In the genomic region with DNA sequence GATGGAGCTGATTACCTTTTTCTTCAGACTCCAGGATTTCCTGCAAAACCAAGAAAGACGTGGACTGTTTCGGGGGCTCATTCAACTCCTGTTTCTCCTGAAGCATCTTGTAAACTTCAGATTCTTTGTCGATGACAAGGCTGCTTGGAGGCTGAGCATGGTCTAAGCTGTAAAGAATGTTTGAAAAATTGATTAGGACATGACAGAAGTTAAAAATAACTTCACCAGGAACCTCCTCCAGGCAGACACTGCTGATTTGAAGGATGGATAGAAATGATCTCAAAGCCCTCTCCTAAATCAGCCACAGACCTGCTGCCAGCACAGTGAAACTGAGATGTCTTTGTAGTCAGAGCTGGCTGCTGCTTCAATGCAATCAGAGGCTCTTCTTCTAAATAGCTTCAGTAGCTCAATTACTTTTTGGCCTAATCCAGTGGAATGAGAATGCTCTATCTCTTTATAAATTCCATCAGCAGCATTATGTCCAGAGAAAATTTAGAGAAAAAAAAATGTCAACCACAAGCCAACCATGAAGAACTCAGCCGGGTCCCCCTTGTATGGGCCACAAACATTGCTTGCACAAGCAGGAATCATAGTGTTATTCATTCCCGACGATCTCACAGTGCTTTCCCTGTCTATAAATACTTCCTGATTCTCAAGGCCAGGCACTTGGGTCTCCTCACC, we compare ENCODE assay signal across 9 cellular contexts. TPM values are rescaled to one million over a fixed set of nuclear protein-coding genes. Genes with fewer than 3 reads are reported as not detected.
DNase-seq lines count a peak whose midpoint lies in the region; ATAC-seq and TF ChIP-seq lines count a peak whose summit lies in the region.
"Had no signal": no experiment of that assay in that cellular context is flagged by ENCODE, and none has a peak within 500 bp of the region (broad histone marks: within the 10 kb centered on the region; RNA-seq: fewer than 3 reads in every experiment).

No MANE protein-coding gene starts in this region.

- peak overlapping the region; percentile 86 for H3K27ac ChIP-seq in RWPE2 (ENCODE audit: poor library complexity, severe bottlenecking)
- H3K27ac ChIP-seq in psoas muscle = peak overlapping the region; percentile 59
- H3K27ac ChIP-seq: neural progenitor cell had no signal

- BruUV-seq in Caco-2 (replicated peaks; lab: Mats Ljungman, UMichigan) = no TSS peak

- H3K27ac Mint-ChIP-seq in Caco-2 (ENCODE audit: unreplicated experiment) = peak overlapping the region; percentile 84

- no peak overlapping the region for H3K4me3 ChIP-seq in Caco-2 (ENCODE audit: low read depth, low read length)
- no peak overlapping the region for H3K4me3 ChIP-seq in RWPE2 (ENCODE audit: severe bottlenecking)
- no peak overlapping the region for H3K4me3 ChIP-seq in fibroblast of the aortic adventitia (ENCODE audit: low read depth, low read length)
- no peak overlapping the region for H3K4me3 ChIP-seq in psoas muscle
- H3K4me3 ChIP-seq: neural progenitor cell had no signal

- H3K36me3 ChIP-seq in Caco-2 (ENCODE audit: control insufficient read depth, insufficient read depth, low read length) = peaks cover 8% of the 10 kb centered on the region
- peaks cover 79% of the 10 kb centered on the region for H3K36me3 ChIP-seq in RWPE2 (ENCODE audit: low read depth)
- H3K36me3 ChIP-seq in psoas muscle (ENCODE audit: insufficient read depth in 1 of 2, low read depth in 1 of 2) = peaks cover 0 to 41% of the 10 kb centered on the region in 2 donors
- H3K36me3 ChIP-seq: neural progenitor cell had no signal

- no peaks in the 10 kb centered on the region for H3K9me3 Mint-ChIP-seq in Caco-2 (ENCODE audit: unreplicated experiment)
- H3K9me3 Mint-ChIP-seq: neural progenitor cell had no signal

- TF ChIP-seq CTCF in Caco-2 (IDR thresholded peaks at IDR 0.05; ENCODE audit: insufficient read depth in 1 of 2, low read depth in 1 of 2, low read length in 1 of 2, severe bottlenecking in 1 of 2, unreplicated experiment in 1 of 2) = no peak
- TF ChIP-seq CTCF in RWPE2 (IDR thresholded peaks at IDR 0.05; ENCODE audit: poor library complexity, severe bottlenecking) = no peak
- no peak for TF ChIP-seq CTCF in fibroblast of the aortic adventitia (IDR thresholded peaks at IDR 0.05; ENCODE audit: insufficient read depth, low read length)
- TF ChIP-seq CTCF in psoas muscle (IDR thresholded peaks at IDR 0.05) = no peak

- 24 to 38% (median 32%) methylated on average over 6 of the region's 6 CpGs for WGBS in psoas muscle, 3 donors

- ATAC-seq in RWPE2 (ENCODE audit: low read depth) (peak; percentile 69), psoas muscle (peak; percentile 57 to 66 (median 62)), HG03139 (IDR thresholded peaks at IDR 0.05; ENCODE audit: unreplicated experiment) (no peak), GM19397 (IDR thresholded peaks at IDR 0.05; ENCODE audit: unreplicated experiment) (no peak)

- peaks cover 35% of the 10 kb centered on the region for H3K4me1 Mint-ChIP-seq in Caco-2 (ENCODE audit: low read depth, unreplicated experiment)
- H3K4me1 Mint-ChIP-seq: neural progenitor cell had no signal

- no peak overlapping the region for H3K4me3 Mint-ChIP-seq in Caco-2 (ENCODE audit: unreplicated experiment)
- H3K4me3 Mint-ChIP-seq: neural progenitor cell had no signal

- H3K4me1 ChIP-seq in Caco-2 = peaks cover 26% of the 10 kb centered on the region
- peaks cover 22% of the 10 kb centered on the region for H3K4me1 ChIP-seq in RWPE2 (ENCODE audit: insufficient read depth, poor library complexity, severe bottlenecking)
- peaks cover 53% of the 10 kb centered on the region for H3K4me1 ChIP-seq in psoas muscle
- H3K4me1 ChIP-seq: neural progenitor cell had no signal

- peaks cover 98% of the 10 kb centered on the region for H3K36me3 Mint-ChIP-seq in Caco-2 (ENCODE audit: insufficient read depth, unreplicated experiment)
- H3K36me3 Mint-ChIP-seq: neural progenitor cell had no signal

- POLR2A ChIA-PET in Caco-2 (lab: Charles Lee) = interaction anchor here (1.2 kb wide), 1 partner anchor 19 kb away, joined by 3 read pairs; no protein-coding TSS in a partner anchor

- no peaks in the 10 kb centered on the region for H3K27me3 ChIP-seq in Caco-2 (replicated peaks; ENCODE audit: control insufficient read depth, insufficient read depth, low read length)
- H3K27me3 ChIP-seq in RWPE2 (ENCODE audit: insufficient read depth, poor library complexity, severe bottlenecking) = no peaks in the 10 kb centered on the region
- H3K27me3 ChIP-seq in psoas muscle (ENCODE audit: insufficient read depth in 3 of 3, low read length in 2 of 3) = no peaks in the 10 kb centered on the region
- H3K27me3 ChIP-seq: neural progenitor cell had no signal

- H3K9me3 ChIP-seq in Caco-2 (no peaks in the 10 kb centered on the region), RWPE2 (ENCODE audit: severe bottlenecking) (no peaks in the 10 kb centered on the region), psoas muscle (no peaks in the 10 kb centered on the region)

- CTCF ChIA-PET in Caco-2 (lab: Charles Lee) = interaction anchor here (0.6 to 4.2 kb wide), 10 partner anchors 17 to 116 kb away, joined by 3 to 64 read pairs (median 4); no protein-coding TSS in a partner anchor

- intact Hi-C loops in Caco-2 (cut with micrococcal nuclease; ENCODE audit: unreplicated experiment) (loop anchor here (2.0 to 5.0 kb wide), 2 partner anchors 13 to 355 kb away; no protein-coding TSS in a partner anchor), psoas muscle (cut with DNase I) (loop anchor here (2.0 to 5.0 kb wide), 2 partner anchors 40 to 115 kb away; no protein-coding TSS in a partner anchor)

- no peak for DNase-seq in Caco-2
- no peak for DNase-seq in RWPE2 (ENCODE audit: low spot score)
- DNase-seq in fibroblast of the aortic adventitia (ENCODE audit: low read depth) = peak; percentile 72
- no peak for DNase-seq in psoas muscle
- no peak for DNase-seq in NCI-H1105 (lab: John Stamatoyannopoulos, UW)
- DNase-seq in RPMI8226 = no peak

- H3K27me3 Mint-ChIP-seq in Caco-2 (ENCODE audit: insufficient read depth, unreplicated experiment) = no peaks in the 10 kb centered on the region

RNA-seq across cellular contexts. Expression of a gene that starts 43.5 kb away (rescaled TPM):
- 417 and 506 TPM in 2 replicates for total RNA-seq in Caco-2 (2022)
- 13.5 and 30.0 TPM in 2 replicates for total RNA-seq in fibroblast of the aortic adventitia (ENCODE audit: low replicate concordance)
- 100 to 1,000 TPM; 267 to 504 (median 329) TPM for total RNA-seq in psoas muscle
- polyA plus RNA-seq in psoas muscle = 100 to 1,000 TPM in 2 of 3 donors, 10 to 100 TPM in 1; 97.3 to 493 (median 311) TPM

RNA-seq across cellular contexts. Expression of a gene that starts 53.3 kb away (rescaled TPM):
- total RNA-seq in Caco-2 (2022) (not detected in 2 replicates), fibroblast of the aortic adventitia (ENCODE audit: low replicate concordance) (not detected in 2 replicates), psoas muscle (not detected)
- not detected for polyA plus RNA-seq in psoas muscle

Comparison
In these comparisons a context has a peak if more than half of its experiments do, and no peak if none do; other contexts are left out.
1. ATAC-seq: peak in RWPE2 (single experiment) and psoas muscle (4 of 4); none in HG03139 (single experiment) and GM19397 (single experiment).